1 cellular context compared by ENCODE assay signal in genomic region chr14:39266871-39267591, GRCh38.
TF ChIP-seq lines count a peak whose summit lies in the region.

No MANE protein-coding gene starts in this region.

TF ChIP-seq in HepG2, 621 proteins besides CTCF, POLR2A, EP300 and RAD21 (continued from another document and continues in another):
- TF ChIP-seq ZNF512B (CRISPR knock-in tag; IDR thresholded peaks at IDR 0.05; ENCODE audit: borderline replicate concordance), result no peak; the same call in 1 of the 2 replicates
- TF ChIP-seq, protein P1, sequence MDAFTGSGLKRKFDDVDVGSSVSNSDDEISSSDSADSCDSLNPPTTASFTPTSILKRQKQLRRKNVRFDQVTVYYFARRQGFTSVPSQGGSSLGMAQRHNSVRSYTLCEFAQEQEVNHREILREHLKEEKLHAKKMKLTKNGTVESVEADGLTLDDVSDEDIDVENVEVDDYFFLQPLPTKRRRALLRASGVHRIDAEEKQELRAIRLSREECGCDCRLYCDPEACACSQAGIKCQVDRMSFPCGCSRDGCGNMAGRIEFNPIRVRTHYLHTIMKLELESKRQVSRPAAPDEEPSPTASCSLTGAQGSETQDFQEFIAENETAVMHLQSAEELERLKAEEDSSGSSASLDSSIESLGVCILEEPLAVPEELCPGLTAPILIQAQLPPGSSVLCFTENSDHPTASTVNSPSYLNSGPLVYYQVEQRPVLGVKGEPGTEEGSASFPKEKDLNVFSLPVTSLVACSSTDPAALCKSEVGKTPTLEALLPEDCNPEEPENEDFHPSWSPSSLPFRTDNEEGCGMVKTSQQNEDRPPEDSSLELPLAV (CRISPR knock-in tag; conservative IDR thresholded peaks at IDR 0.05; ENCODE audit: low read depth), result no peak
- TF ChIP-seq HDAC2 (CRISPR knock-in tag; IDR thresholded peaks at IDR 0.05), result peak; percentile 70
- no peak for TF ChIP-seq ADNP (CRISPR knock-in tag; IDR thresholded peaks at IDR 0.05)
- TF ChIP-seq TBP (CRISPR knock-in tag; IDR thresholded peaks at IDR 0.05), result 0 out of 2 replicates have a peak, but pooled peaks have one; percentile 88
- TF ChIP-seq PPARG (CRISPR knock-in tag; conservative IDR thresholded peaks at IDR 0.05), result peak; percentile 64
- TF ChIP-seq ZKSCAN1 (IDR thresholded peaks at IDR 0.05; ENCODE audit: low read length), result no peak; the same call in 1 of the 2 replicates
- peak; percentile 99 for TF ChIP-seq ZNF572 (CRISPR knock-in tag; IDR thresholded peaks at IDR 0.05)
- TF ChIP-seq, protein P2, sequence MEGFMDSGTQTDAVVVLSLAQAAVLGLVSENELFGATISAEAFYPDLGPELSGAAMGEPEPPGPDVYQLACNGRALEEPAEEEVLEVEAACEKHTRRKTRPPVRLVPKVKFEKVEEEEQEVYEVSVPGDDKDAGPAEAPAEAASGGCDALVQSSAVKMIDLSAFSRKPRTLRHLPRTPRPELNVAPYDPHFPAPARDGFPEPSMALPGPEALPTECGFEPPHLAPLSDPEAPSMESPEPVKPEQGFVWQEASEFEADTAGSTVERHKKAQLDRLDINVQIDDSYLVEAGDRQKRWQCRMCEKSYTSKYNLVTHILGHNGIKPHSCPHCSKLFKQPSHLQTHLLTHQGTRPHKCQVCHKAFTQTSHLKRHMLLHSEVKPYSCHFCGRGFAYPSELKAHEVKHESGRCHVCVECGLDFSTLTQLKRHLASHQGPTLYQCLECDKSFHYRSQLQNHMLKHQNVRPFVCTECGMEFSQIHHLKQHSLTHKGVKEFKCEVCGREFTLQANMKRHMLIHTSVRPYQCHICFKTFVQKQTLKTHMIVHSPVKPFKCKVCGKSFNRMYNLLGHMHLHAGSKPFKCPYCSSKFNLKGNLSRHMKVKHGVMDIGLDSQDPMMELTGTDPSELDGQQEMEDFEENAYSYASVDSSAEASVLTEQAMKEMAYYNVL (CRISPR knock-in tag; IDR thresholded peaks at IDR 0.05; ENCODE audit: borderline replicate concordance), result peak; percentile 84; the same call in 1 of the 2 replicates
- TF ChIP-seq, protein P3, sequence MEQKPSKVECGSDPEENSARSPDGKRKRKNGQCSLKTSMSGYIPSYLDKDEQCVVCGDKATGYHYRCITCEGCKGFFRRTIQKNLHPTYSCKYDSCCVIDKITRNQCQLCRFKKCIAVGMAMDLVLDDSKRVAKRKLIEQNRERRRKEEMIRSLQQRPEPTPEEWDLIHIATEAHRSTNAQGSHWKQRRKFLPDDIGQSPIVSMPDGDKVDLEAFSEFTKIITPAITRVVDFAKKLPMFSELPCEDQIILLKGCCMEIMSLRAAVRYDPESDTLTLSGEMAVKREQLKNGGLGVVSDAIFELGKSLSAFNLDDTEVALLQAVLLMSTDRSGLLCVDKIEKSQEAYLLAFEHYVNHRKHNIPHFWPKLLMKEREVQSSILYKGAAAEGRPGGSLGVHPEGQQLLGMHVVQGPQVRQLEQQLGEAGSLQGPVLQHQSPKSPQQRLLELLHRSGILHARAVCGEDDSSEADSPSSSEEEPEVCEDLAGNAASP (CRISPR knock-in tag; IDR thresholded peaks at IDR 0.05; ENCODE audit: borderline replicate concordance), result peak; percentile 70; the same call in 1 of the 2 replicates
- TF ChIP-seq, protein P4, sequence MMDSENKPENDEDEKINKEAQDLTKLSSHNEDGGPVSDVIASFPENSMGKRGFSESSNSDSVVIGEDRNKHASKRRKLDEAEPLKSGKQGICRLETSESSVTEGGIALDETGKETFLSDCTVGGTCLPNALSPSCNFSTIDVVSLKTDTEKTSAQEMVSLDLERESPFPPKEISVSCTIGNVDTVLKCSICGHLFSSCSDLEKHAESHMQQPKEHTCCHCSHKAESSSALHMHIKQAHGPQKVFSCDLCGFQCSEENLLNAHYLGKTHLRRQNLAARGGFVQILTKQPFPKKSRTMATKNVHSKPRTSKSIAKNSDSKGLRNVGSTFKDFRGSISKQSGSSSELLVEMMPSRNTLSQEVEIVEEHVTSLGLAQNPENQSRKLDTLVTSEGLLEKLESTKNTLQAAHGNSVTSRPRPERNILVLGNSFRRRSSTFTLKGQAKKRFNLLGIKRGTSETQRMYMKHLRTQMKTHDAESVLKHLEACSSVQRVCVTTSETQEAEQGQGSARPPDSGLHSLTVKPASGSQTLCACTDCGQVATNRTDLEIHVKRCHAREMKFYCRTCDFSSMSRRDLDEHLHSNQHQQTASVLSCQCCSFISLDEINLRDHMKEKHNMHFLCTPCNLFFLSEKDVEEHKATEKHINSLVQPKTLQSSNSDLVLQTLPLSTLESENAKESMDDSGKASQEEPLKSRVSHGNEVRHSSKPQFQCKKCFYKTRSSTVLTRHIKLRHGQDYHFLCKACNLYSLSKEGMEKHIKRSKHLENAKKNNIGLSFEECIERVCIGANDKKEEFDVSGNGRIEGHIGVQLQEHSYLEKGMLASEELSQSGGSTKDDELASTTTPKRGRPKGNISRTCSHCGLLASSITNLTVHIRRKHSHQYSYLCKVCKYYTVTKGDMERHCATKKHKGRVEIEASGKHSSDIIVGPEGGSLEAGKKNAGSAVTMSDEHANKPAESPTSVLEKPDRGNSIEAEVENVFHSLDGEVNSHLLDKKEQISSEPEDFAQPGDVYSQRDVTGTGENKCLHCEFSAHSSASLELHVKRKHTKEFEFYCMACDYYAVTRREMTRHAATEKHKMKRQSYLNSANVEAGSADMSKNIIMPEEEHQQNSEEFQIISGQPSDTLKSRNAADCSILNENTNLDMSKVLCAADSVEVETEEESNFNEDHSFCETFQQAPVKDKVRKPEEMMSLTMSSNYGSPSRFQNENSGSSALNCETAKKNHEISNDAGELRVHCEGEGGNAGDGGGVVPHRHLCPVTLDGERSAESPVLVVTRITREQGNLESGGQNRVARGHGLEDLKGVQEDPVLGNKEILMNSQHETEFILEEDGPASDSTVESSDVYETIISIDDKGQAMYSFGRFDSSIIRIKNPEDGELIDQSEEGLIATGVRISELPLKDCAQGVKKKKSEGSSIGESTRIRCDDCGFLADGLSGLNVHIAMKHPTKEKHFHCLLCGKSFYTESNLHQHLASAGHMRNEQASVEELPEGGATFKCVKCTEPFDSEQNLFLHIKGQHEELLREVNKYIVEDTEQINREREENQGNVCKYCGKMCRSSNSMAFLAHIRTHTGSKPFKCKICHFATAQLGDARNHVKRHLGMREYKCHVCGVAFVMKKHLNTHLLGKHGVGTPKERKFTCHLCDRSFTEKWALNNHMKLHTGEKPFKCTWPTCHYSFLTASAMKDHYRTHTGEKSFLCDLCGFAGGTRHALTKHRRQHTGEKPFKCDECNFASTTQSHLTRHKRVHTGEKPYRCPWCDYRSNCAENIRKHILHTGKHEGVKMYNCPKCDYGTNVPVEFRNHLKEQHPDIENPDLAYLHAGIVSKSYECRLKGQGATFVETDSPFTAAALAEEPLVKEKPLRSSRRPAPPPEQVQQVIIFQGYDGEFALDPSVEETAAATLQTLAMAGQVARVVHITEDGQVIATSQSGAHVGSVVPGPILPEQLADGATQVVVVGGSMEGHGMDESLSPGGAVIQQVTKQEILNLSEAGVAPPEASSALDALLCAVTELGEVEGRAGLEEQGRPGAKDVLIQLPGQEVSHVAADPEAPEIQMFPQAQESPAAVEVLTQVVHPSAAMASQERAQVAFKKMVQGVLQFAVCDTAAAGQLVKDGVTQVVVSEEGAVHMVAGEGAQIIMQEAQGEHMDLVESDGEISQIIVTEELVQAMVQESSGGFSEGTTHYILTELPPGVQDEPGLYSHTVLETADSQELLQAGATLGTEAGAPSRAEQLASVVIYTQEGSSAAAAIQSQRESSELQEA (CRISPR knock-in tag; IDR thresholded peaks at IDR 0.05; ENCODE audit: not compliant biosample characterization), result peak; percentile 98
- TF ChIP-seq, protein P5, sequence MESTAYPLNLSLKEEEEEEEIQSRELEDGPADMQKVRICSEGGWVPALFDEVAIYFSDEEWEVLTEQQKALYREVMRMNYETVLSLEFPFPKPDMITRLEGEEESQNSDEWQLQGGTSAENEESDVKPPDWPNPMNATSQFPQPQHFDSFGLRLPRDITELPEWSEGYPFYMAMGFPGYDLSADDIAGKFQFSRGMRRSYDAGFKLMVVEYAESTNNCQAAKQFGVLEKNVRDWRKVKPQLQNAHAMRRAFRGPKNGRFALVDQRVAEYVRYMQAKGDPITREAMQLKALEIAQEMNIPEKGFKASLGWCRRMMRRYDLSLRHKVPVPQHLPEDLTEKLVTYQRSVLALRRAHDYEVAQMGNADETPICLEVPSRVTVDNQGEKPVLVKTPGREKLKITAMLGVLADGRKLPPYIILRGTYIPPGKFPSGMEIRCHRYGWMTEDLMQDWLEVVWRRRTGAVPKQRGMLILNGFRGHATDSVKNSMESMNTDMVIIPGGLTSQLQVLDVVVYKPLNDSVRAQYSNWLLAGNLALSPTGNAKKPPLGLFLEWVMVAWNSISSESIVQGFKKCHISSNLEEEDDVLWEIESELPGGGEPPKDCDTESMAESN (CRISPR knock-in tag; conservative IDR thresholded peaks at IDR 0.05), result peak; percentile 69
- TF ChIP-seq MLXIP (CRISPR knock-in tag; IDR thresholded peaks at IDR 0.05; ENCODE audit: borderline replicate concordance), result no peak
- peak; percentile 74 for TF ChIP-seq ZSCAN12 (CRISPR knock-in tag; IDR thresholded peaks at IDR 0.05)
- TF ChIP-seq ZMYM3 (CRISPR knock-in tag; IDR thresholded peaks at IDR 0.05), result peak; percentile 64
- peak; percentile 82; the same call in 1 of the 2 replicates for TF ChIP-seq FOXO4 (CRISPR knock-in tag; conservative IDR thresholded peaks at IDR 0.05)
- TF ChIP-seq, protein P6, sequence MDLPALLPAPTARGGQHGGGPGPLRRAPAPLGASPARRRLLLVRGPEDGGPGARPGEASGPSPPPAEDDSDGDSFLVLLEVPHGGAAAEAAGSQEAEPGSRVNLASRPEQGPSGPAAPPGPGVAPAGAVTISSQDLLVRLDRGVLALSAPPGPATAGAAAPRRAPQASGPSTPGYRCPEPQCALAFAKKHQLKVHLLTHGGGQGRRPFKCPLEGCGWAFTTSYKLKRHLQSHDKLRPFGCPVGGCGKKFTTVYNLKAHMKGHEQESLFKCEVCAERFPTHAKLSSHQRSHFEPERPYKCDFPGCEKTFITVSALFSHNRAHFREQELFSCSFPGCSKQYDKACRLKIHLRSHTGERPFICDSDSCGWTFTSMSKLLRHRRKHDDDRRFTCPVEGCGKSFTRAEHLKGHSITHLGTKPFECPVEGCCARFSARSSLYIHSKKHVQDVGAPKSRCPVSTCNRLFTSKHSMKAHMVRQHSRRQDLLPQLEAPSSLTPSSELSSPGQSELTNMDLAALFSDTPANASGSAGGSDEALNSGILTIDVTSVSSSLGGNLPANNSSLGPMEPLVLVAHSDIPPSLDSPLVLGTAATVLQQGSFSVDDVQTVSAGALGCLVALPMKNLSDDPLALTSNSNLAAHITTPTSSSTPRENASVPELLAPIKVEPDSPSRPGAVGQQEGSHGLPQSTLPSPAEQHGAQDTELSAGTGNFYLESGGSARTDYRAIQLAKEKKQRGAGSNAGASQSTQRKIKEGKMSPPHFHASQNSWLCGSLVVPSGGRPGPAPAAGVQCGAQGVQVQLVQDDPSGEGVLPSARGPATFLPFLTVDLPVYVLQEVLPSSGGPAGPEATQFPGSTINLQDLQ (CRISPR knock-in tag; IDR thresholded peaks at IDR 0.05), result no peak; the same call in 1 of the 2 replicates
- no peak for TF ChIP-seq GRHL1 (CRISPR knock-in tag; conservative IDR thresholded peaks at IDR 0.05)
- peak; percentile 93 for TF ChIP-seq NCOA1 (CRISPR knock-in tag; IDR thresholded peaks at IDR 0.05)
